17 cellular contexts compared by ENCODE assay signal in the genomic region with DNA sequence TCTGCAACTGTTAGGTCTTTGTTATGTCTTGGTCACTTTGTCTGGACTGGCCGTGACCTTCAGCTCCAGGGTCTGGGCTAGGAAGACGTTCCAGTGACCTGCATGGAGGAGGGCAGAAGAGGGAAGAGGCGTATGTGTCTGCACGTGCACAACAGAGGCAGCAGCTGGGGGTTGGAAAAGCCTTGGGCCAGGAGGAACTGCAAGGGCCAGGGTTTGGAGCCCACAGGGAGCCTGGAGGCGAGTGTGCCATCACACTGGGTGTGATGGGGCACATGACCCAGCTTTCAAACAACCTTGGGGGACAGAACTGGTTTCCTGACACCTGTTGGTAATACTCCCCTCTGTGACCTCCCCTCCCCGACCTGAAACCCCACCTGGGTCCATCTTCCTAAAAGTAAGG. TPM values are rescaled to one million over a fixed set of nuclear protein-coding genes. Genes with fewer than 3 reads are reported as not detected.
DNase-seq lines count a peak whose midpoint lies in the region; ATAC-seq and TF ChIP-seq lines count a peak whose summit lies in the region.
"Had no signal": no experiment of that assay in that cellular context is flagged by ENCODE, and none has a peak within 500 bp of the region (broad histone marks: within the 10 kb centered on the region; RNA-seq: fewer than 3 reads in every experiment).

No MANE protein-coding gene starts in this region.

- no peaks in the 10 kb centered on the region for H3K9me2 ChIP-seq in hepatocyte (replicated peaks; ENCODE audit: insufficient read depth)

- ATAC-seq in body of pancreas (peak; percentile 7), HG02610 (IDR thresholded peaks at IDR 0.05; ENCODE audit: unreplicated experiment) (no peak)
- ATAC-seq: stimulated activated naive B cell treated with anti-CD40 and anti-IgM and Interleukin-4, amounts not matched to agents 10 μg/mL and 1 μg/mL and 100 μg/mL, for 72 hours had no signal

- H3K4me1 ChIP-seq in body of pancreas (peaks cover 33% of the 10 kb centered on the region), hepatocyte (ENCODE audit: insufficient read depth) (peaks cover 7% of the 10 kb centered on the region), parathyroid adenoma (no peaks in the 10 kb centered on the region), vagina (peaks cover 11% of the 10 kb centered on the region)

- no peak for TF ChIP-seq POLR2A in body of pancreas (IDR thresholded peaks at IDR 0.05)
- no peak for TF ChIP-seq POLR2A in vagina (IDR thresholded peaks at IDR 0.05)

- H3K27ac ChIP-seq in body of pancreas (peak overlapping the region; percentile 44 to 86 (median 78)), hepatocyte (peak overlapping the region; percentile 71), parathyroid adenoma (no peak overlapping the region), vagina (peak overlapping the region; percentile 69)
- H3K27ac ChIP-seq: KMS-11 had no signal

- H2AFZ ChIP-seq in hepatocyte = no peak overlapping the region
- H2AFZ ChIP-seq in parathyroid adenoma = peak overlapping the region; percentile 11

- H3K27me3 ChIP-seq in body of pancreas (no peaks in the 10 kb centered on the region), hepatocyte (no peaks in the 10 kb centered on the region), parathyroid adenoma (ENCODE audit: control insufficient read depth, insufficient read depth, low read length) (no peaks in the 10 kb centered on the region), vagina (no peaks in the 10 kb centered on the region)

- TF ChIP-seq CTCF in body of pancreas (IDR thresholded peaks at IDR 0.05) (no peak), hepatocyte (IDR thresholded peaks at IDR 0.05; ENCODE audit: poor library complexity) (no peak), parathyroid adenoma (IDR thresholded peaks at IDR 0.05) (no peak), vagina (IDR thresholded peaks at IDR 0.05) (no peak)

- H4K20me1 ChIP-seq in hepatocyte (ENCODE audit: insufficient read depth, poor library complexity, severe bottlenecking) = no peaks in the 10 kb centered on the region

- no peaks in the 10 kb centered on the region for H3K36me3 ChIP-seq in body of pancreas (replicated peaks in 1 of 2; ENCODE audit: insufficient read depth in 1 of 2, low read depth in 2 of 2)
- H3K36me3 ChIP-seq in hepatocyte (replicated peaks; ENCODE audit: insufficient read depth, low read depth) = no peaks in the 10 kb centered on the region
- no peaks in the 10 kb centered on the region for H3K36me3 ChIP-seq in parathyroid adenoma (ENCODE audit: control insufficient read depth, insufficient read depth, low read length)
- H3K36me3 ChIP-seq in vagina = no peaks in the 10 kb centered on the region

- H3K9me3 ChIP-seq in body of pancreas = no peaks in the 10 kb centered on the region
- no peaks in the 10 kb centered on the region for H3K9me3 ChIP-seq in hepatocyte (ENCODE audit: low read depth)
- H3K9me3 ChIP-seq in parathyroid adenoma (ENCODE audit: control insufficient read depth, low read length) = no peaks in the 10 kb centered on the region
- H3K9me3 ChIP-seq in vagina = no peaks in the 10 kb centered on the region

- no peak overlapping the region for H3K9ac ChIP-seq in parathyroid adenoma
- H3K9ac ChIP-seq: KMS-11 had no signal

- intact Hi-C loops in body of pancreas (cut with DNase I) = no loop called here
- intact Hi-C loops in vagina (cut with DNase I) = no loop called here

- peak in 1 of 4 donors; percentile 32 for DNase-seq in body of pancreas
- DNase-seq in hepatocyte (ENCODE audit: low spot score) = no peak
- no peak for DNase-seq in vagina (ENCODE audit: extremely low spot score in 2 of 2)
- DNase-seq in T-helper 2 cell = no peak
- no peak for DNase-seq in cerebellar nuclear complex (lab: John Stamatoyannopoulos, UW)
- DNase-seq: activated naive CD4-positive, alpha-beta T cell treated with anti-CD3 and anti-CD28 coated beads, Interleukin-2, amount 10 ng/mL, durations not matched to agents 7 days and 5 days; CD4-positive, CD25-positive, alpha-beta regulatory T cell; foreskin melanocyte; GDM1; NCI-H187 treated with DMSO at 0.1 percent for 48 hours; NCI-H748 treated with DMSO at 0.1 percent for 48 hours; SIG-M5; stimulated activated CD4-positive, alpha-beta T cell treated with anti-CD3 and anti-CD28 coated beads, Interleukin-2, amount 100 ng/mL, for 48 hours; stimulated activated naive B cell treated with anti-CD40 and anti-IgM and Interleukin-4, amounts not matched to agents 10 μg/mL and 1 μg/mL and 100 μg/mL, for 72 hours had no signal

- 64 to 65% methylated on average over 6 of the region's 6 CpGs for WGBS in body of pancreas, 2 donors
- WGBS in hepatocyte (ENCODE audit: low lambda C conversion rate, missing lambda C conversion rate) = 70% methylated on average over 6 of the region's 6 CpGs

- H3K79me2 ChIP-seq in hepatocyte = no peaks in the 10 kb centered on the region
- no peaks in the 10 kb centered on the region for H3K79me2 ChIP-seq in parathyroid adenoma

- no peak overlapping the region for H3K4me3 ChIP-seq in body of pancreas
- H3K4me3 ChIP-seq in hepatocyte = no peak overlapping the region
- H3K4me3 ChIP-seq in parathyroid adenoma (ENCODE audit: low read depth, low read length) = no peak overlapping the region
- no peak overlapping the region for H3K4me3 ChIP-seq in vagina

- H3K4me2 ChIP-seq in hepatocyte (no peak overlapping the region), parathyroid adenoma (ENCODE audit: low read length) (no peak overlapping the region)
- H3K4me2 ChIP-seq: KMS-11 had no signal

RNA-seq across cellular contexts. Expression of a gene that starts 34.7 kb away (rescaled TPM):
- total RNA-seq in body of pancreas (not detected), hepatocyte (0.44 and 0.83 TPM in 2 replicates), vagina (3.7 TPM)
- 4.7 and 9.2 TPM in 2 replicates for polyA plus RNA-seq in hepatocyte
- total RNA-seq: CD4-positive, CD25-positive, alpha-beta regulatory T cell had no signal
- polyA plus RNA-seq: CD4-positive, CD25-positive, alpha-beta regulatory T cell had no signal

RNA-seq across cellular contexts. Expression of a gene that starts 52.2 kb away (rescaled TPM):
- total RNA-seq in body of pancreas (10 to 100 TPM; 10.2 to 15.0 TPM), hepatocyte (18.8 and 20.4 TPM in 2 replicates), vagina (20.9 TPM)
- 2.0 and 2.4 TPM in 2 replicates for polyA plus RNA-seq in hepatocyte
